Comparison of ENCODE assay signal across 8 cellular contexts in genomic region chr4:184807797-184808718, GRCh38. TPM values are rescaled to one million over a fixed set of nuclear protein-coding genes. Genes with fewer than 3 reads are reported as not detected.
DNase-seq lines count a peak whose midpoint lies in the region; ATAC-seq and TF ChIP-seq lines count a peak whose summit lies in the region.

No MANE protein-coding gene starts in this region.

- 80% methylated on average over 9 of the region's 9 CpGs for WGBS in SK-N-SH (ENCODE audit: low lambda C conversion rate)

- H3K9me2 ChIP-seq in SK-N-SH, result no peaks in the 10 kb centered on the region

- H3K36me3 ChIP-seq in HUES48 (ENCODE audit: control insufficient read depth, insufficient read depth, low read length) (no peaks in the 10 kb centered on the region), SK-N-SH (replicated peaks in 1 of 2; ENCODE audit: control insufficient read depth in 1 of 2, insufficient read depth in 2 of 2, low read length in 1 of 2) (no peaks in the 10 kb centered on the region)

- CTCF ChIA-PET in SK-N-SH (lab: Yijun Ruan, JAX), result interaction anchor here (1.4 to 1.6 kb wide), 2 partner anchors 12 to 63 kb away, joined by 4 to 5 read pairs; no protein-coding TSS in a partner anchor

- H3K9ac ChIP-seq in HUES48 (ENCODE audit: low read depth, low read length), result no peak overlapping the region
- no peak overlapping the region for H3K9ac ChIP-seq in SK-N-SH

- H3K4me1 ChIP-seq in HUES48 (ENCODE audit: control insufficient read depth, insufficient read depth, low read length), result peaks cover 13% of the 10 kb centered on the region
- peaks cover 4 to 35% of the 10 kb centered on the region in 2 experiments; a peak in 3 of 4 replicates for H3K4me1 ChIP-seq in SK-N-SH (ENCODE audit: control insufficient read depth in 1 of 2, insufficient read depth in 2 of 2, low read depth in 1 of 2, low read length in 1 of 2)

- intact Hi-C loops in left ventricle myocardium superior (cut with micrococcal nuclease) (no loop called here), left colon (cut with DNase I, micrococcal nuclease) (no loop called here)

- POLR2A ChIA-PET in SK-N-SH (lab: Yijun Ruan, JAX), result no interaction called here

- H4K20me1 ChIP-seq in SK-N-SH (ENCODE audit: insufficient read depth), result peaks cover 8% of the 10 kb centered on the region; the same call in 1 of the 2 replicates

- DNase-seq in SK-N-SH (no peak), left ventricle myocardium superior (peak; percentile 54), skeletal muscle cell (ENCODE audit: low read depth) (peak; percentile 70), GM19240 (ENCODE audit: insufficient read length, low spot score) (no peak), left colon (no peak)

- H3F3A ChIP-seq in SK-N-SH (replicated peaks; ENCODE audit: insufficient read depth), result peaks cover 5% of the 10 kb centered on the region

- H3K9me3 ChIP-seq in HUES48 (ENCODE audit: control insufficient read depth, insufficient read depth, low read length) (no peaks in the 10 kb centered on the region), SK-N-SH (no peaks in the 10 kb centered on the region)

- no peak for TF ChIP-seq CTCF in SK-N-SH (IDR thresholded peaks at IDR 0.05)

- peak overlapping the region; percentile 54 for H3K27ac ChIP-seq in HUES48 (ENCODE audit: low read depth, low read length)
- H3K27ac ChIP-seq in SK-N-SH (ENCODE audit: low read depth in 2 of 2, low read length in 1 of 2), result no peak overlapping the region

- peak; percentile 26 for ATAC-seq in left ventricle myocardium superior
- no peak for ATAC-seq in GM21360 (IDR thresholded peaks at IDR 0.05; ENCODE audit: unreplicated experiment)
- ATAC-seq in GM18873 (IDR thresholded peaks at IDR 0.05; ENCODE audit: low FRiP score, unreplicated experiment), result no peak
- no peak for ATAC-seq in left colon

- peaks cover 7% of the 10 kb centered on the region; the same call in 1 of the 2 replicates for H3K79me2 ChIP-seq in SK-N-SH (ENCODE audit: insufficient read depth)

- no peak overlapping the region for H2AFZ ChIP-seq in SK-N-SH (ENCODE audit: low read depth)

- no peak for TF ChIP-seq RAD21 in SK-N-SH (IDR thresholded peaks at IDR 0.05; ENCODE audit: low read length)

- H3K4me2 ChIP-seq in SK-N-SH, result no peak overlapping the region

- H3K27me3 ChIP-seq in HUES48 (ENCODE audit: control insufficient read depth, insufficient read depth, low read length) (no peaks in the 10 kb centered on the region), SK-N-SH (ENCODE audit: insufficient read depth) (no peaks in the 10 kb centered on the region)

- H3K4me3 ChIP-seq in HUES48 (ENCODE audit: low read depth, low read length), result 0 out of 2 replicates have a peak overlapping the region, but pooled peaks have one; percentile 6
- no peak overlapping the region for H3K4me3 ChIP-seq in SK-N-SH (ENCODE audit: low read depth in 2 of 2, low read length in 1 of 2)
- H3K4me3 ChIP-seq in skeletal muscle cell (ENCODE audit: low read depth, low read length), result no peak overlapping the region

- TF ChIP-seq EP300 in SK-N-SH (IDR thresholded peaks at IDR 0.05; ENCODE audit: borderline replicate concordance in 1 of 2, low read depth in 1 of 2, low read length in 1 of 2), result no peak

TF ChIP-seq in SK-N-SH, 30 proteins besides CTCF, POLR2A, EP300 and RAD21:
- TF ChIP-seq RFX5 (IDR thresholded peaks at IDR 0.05; ENCODE audit: low read length), result no peak
- TF ChIP-seq FOSL2 (IDR thresholded peaks at IDR 0.05; ENCODE audit: borderline replicate concordance, low read depth), result peak; percentile 53; the same call in 1 of the 2 replicates
- TF ChIP-seq ZBTB33 (IDR thresholded peaks at IDR 0.05; ENCODE audit: borderline replicate concordance, low read depth), result no peak
- no peak for TF ChIP-seq IRF3 (IDR thresholded peaks at IDR 0.05; ENCODE audit: low read depth, low read length)
- no peak for TF ChIP-seq RCOR1 (IDR thresholded peaks at IDR 0.05; ENCODE audit: low read length)
- peak; percentile 54 for TF ChIP-seq NFIC (IDR thresholded peaks at IDR 0.05; ENCODE audit: borderline replicate concordance)
- no peak; the same call in 1 of the 2 replicates for TF ChIP-seq JUND (IDR thresholded peaks at IDR 0.05)

RNA-seq across cellular contexts. Expression of gene ACSL1, which starts 17.7 kb away (rescaled TPM):
- polyA plus RNA-seq in SK-N-SH (2012; rRNA removed), result 7.9 and 9.0 TPM in 2 replicates
- 8.7 and 10.3 TPM in 2 replicates for polyA plus RNA-seq in SK-N-SH (2012; cell fraction: cytosol; rRNA removed)
- polyA plus RNA-seq in SK-N-SH (2012; cell fraction: nucleus; rRNA removed), result 6.5 and 10.6 TPM in 2 replicates
- total RNA-seq in left ventricle myocardium superior (477 TPM), left colon (10 to 100 TPM; 39.4 to 41.2 TPM)

Comparison
In these comparisons a context has a peak if more than half of its experiments do, and no peak if none do; other contexts are left out.
1. DNase-seq: peak in left ventricle myocardium superior (single experiment) and skeletal muscle cell (single experiment); none in SK-N-SH (single experiment), GM19240 (single experiment) and left colon (0 of 2).
2. RNA of gene ACSL1, which starts 17.7 kb away (total RNA-seq): 477 TPM in left ventricle myocardium superior (single experiment); 39.4 to 41.2 TPM in left colon; every median in the first group is over 10 times any median in the second.